ENCODE assay signal across 8 cellular contexts in the genomic region with DNA sequence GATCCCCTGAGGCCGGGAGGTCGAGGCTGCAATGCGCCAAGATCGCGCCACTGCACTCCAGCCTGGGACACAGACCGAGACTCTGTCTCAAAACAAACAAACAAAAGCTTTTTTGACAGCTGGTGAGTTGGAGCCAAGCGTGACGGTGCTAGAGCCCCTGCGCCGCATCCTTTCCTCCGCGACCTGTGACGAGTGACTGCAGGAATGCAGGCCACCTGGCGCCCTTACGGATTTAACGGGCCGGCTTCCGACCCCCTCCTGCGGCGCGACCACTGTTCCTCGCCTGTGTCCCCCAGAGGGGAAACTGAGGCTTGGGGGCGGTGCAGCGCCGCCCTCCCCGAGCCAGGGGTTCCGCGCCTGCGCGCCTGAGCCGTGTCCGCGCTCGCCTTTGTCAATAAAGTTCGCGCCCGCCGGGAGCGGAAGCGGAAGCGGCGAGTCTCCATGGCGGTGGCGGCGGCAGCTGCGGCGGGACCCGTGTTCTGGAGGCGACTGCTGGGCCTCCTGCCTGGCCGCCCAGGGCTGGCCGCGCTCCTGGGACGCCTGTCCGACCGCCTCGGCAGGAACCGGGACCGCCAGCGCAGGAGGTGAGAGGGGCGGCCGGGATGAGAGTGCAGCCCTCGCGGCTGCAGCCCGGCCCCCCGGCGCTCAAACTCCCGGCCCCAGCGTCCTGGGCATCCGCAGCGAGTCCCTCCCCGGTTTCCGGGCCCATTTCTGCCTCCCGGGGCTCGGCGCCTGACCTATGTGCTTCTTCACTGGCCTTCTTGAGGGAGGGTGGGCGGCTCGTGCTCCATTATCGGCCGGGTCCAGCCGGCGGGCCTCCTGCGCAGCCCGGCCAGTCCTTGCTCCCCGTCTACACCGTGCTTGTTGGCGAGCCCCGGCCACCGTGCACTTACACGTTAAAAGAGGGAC. TPM values are rescaled to one million over a fixed set of nuclear protein-coding genes. Genes with fewer than 3 reads are reported as not detected.
A peak's percentile ranks its signal among the peaks of the same experiment; 100 is the strongest.
DNase-seq lines count a peak whose midpoint lies in the region; ATAC-seq and TF ChIP-seq lines count a peak whose summit lies in the region.

A gene with protein sequence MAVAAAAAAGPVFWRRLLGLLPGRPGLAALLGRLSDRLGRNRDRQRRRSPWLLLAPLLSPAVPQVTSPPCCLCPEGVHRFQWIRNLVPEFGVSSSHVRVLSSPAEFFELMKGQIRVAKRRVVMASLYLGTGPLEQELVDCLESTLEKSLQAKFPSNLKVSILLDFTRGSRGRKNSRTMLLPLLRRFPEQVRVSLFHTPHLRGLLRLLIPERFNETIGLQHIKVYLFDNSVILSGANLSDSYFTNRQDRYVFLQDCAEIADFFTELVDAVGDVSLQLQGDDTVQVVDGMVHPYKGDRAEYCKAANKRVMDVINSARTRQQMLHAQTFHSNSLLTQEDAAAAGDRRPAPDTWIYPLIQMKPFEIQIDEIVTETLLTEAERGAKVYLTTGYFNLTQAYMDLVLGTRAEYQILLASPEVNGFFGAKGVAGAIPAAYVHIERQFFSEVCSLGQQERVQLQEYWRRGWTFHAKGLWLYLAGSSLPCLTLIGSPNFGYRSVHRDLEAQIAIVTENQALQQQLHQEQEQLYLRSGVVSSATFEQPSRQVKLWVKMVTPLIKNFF (plus strand): TSS at position 425 of the 909 bp plus-strand sequence. CDS start 17 bp downstream, at position 442.

- H3K4me1 Mint-ChIP-seq in neural crest cell = peaks cover 47% of the 10 kb centered on the region

- H3K36me3 Mint-ChIP-seq in neural crest cell (ENCODE audit: low read depth) = no peaks in the 10 kb centered on the region

- DNase-seq in A172 (ENCODE audit: low spot score) = peak; percentile 57
- DNase-seq in SHP77 (lab: John Stamatoyannopoulos, UW) = peak; percentile 64 to 85
- peak; percentile 81 for DNase-seq in activated gamma-delta T cell treated with Interleukin-2 at 50 U/mL for 16 hours
- peak; percentile 64 to 89 for DNase-seq in foreskin fibroblast
- peak; percentile 71 for DNase-seq in neural crest cell (ENCODE audit: low read depth, low spot score)

- H3K27ac ChIP-seq in HUES64 (ENCODE audit: low read depth, low read length) (peak within 1 kb of the TSS; percentile 74), subcutaneous abdominal adipose tissue (ENCODE audit: low read depth, low read length) (peak within 1 kb of the TSS; percentile 99)

- peaks cover 45% of the 10 kb centered on the region for H3K4me1 ChIP-seq in HUES64 (ENCODE audit: insufficient read depth, low read length)
- H3K4me1 ChIP-seq in subcutaneous abdominal adipose tissue (ENCODE audit: control insufficient read depth in 5 of 5, insufficient read depth in 5 of 5, low read length in 5 of 5) = peaks cover 8 to 72% (median 63%) of the 10 kb centered on the region in 5 donors

- H3K9me3 Mint-ChIP-seq in neural crest cell = no peaks in the 10 kb centered on the region

- H3K36me3 ChIP-seq in HUES64 (ENCODE audit: insufficient read depth, low read length) (peaks cover 8% of the 10 kb centered on the region; the same call in 1 of the 2 replicates), subcutaneous abdominal adipose tissue (ENCODE audit: control insufficient read depth in 5 of 5, insufficient read depth in 5 of 5, low read length in 5 of 5) (no peaks in the 10 kb centered on the region)

- H3K4me3 Mint-ChIP-seq in neural crest cell = peak within 1 kb of the TSS; percentile 94

- H3K9me3 ChIP-seq in HUES64 (ENCODE audit: insufficient read depth, low read depth, low read length) (no peaks in the 10 kb centered on the region), subcutaneous abdominal adipose tissue (ENCODE audit: control insufficient read depth in 5 of 5, low read length in 5 of 5) (no peaks in the 10 kb centered on the region)

- TF ChIP-seq CTCF in foreskin fibroblast (IDR thresholded peaks at IDR 0.05; ENCODE audit: low read depth, low read length) = no peak
- TF ChIP-seq CTCF in neural crest cell (conservative IDR thresholded peaks at IDR 0.05) = no peak

- H3K4me3 ChIP-seq in HUES64 (ENCODE audit: low read length) (peak within 1 kb of the TSS; percentile 97), foreskin fibroblast (ENCODE audit: low read depth in 1 of 2, low read length in 2 of 2) (peak within 1 kb of the TSS; percentile 69 to 86), subcutaneous abdominal adipose tissue (ENCODE audit: low read depth in 1 of 5, low read length in 5 of 5) (peak within 1 kb of the TSS; percentile 83 to 92 (median 88))

- H3K27me3 ChIP-seq in HUES64 (ENCODE audit: insufficient read depth, low read length) (no peaks in the 10 kb centered on the region), subcutaneous abdominal adipose tissue (ENCODE audit: control insufficient read depth in 5 of 5, insufficient read depth in 4 of 5, low read length in 5 of 5) (peaks cover 0 to 3% (median 0%) of the 10 kb centered on the region in 5 donors)

- H3K27me3 Mint-ChIP-seq in neural crest cell (ENCODE audit: low read depth) = no peaks in the 10 kb centered on the region

- 7% methylated on average over 89 of the region's 89 CpGs for WGBS in HUES64

- H3K27ac Mint-ChIP-seq in neural crest cell (ENCODE audit: unreplicated experiment) = peak within 1 kb of the TSS; percentile 91

- H3K9ac ChIP-seq in HUES64 (ENCODE audit: low read depth, low read length) (peak within 1 kb of the TSS; percentile 88), subcutaneous abdominal adipose tissue (ENCODE audit: low read length in 5 of 5) (peak within 1 kb of the TSS; percentile 96 to 100 (median 99))

- ATAC-seq in GM18517 (IDR thresholded peaks at IDR 0.05; ENCODE audit: unreplicated experiment) = peak; percentile 55

RNA-seq across cellular contexts. Expression of the gene that starts here (rescaled TPM):
- total RNA-seq in A172 (2014; rRNA removed; shearing (Covaris generic)) = 25.6 and 40.1 TPM in 2 replicates
- polyA plus RNA-seq in HUES64 (2013, experiment 1 of 2) = 20.3 TPM
- 21.7 TPM for polyA plus RNA-seq in HUES64 (2013, experiment 2 of 2)
- 42.7 and 52.0 TPM in 2 replicates for total RNA-seq in neural crest cell

Comparison
In these comparisons a context has a peak if more than half of its experiments do, and no peak if none do; other contexts are left out.
1. Peak in every context shown above with its lines: DNase-seq, ATAC-seq, H3K4me3 ChIP-seq and H3K27ac ChIP-seq.